8 cellular contexts compared by ENCODE assay signal in genomic region chr4:2243682-2244380, GRCh38. TPM values are rescaled to one million over a fixed set of nuclear protein-coding genes. Genes with fewer than 3 reads are reported as not detected.
DNase-seq lines count a peak whose midpoint lies in the region; ATAC-seq, FAIRE-seq and TF ChIP-seq lines count a peak whose summit lies in the region.

No MANE protein-coding gene starts in this region.

- peaks cover 4 to 65% (median 45%) of the 10 kb centered on the region in 9 donors for H3K4me1 ChIP-seq in heart right ventricle

- no peak overlapping the region for H3K4me3 Mint-ChIP-seq in activated CD8-positive, alpha-beta T cell treated with anti-CD3 and anti-CD28 coated beads for 36 hours
- H3K4me3 Mint-ChIP-seq in stimulated activated effector memory CD8-positive, alpha-beta T cell treated with anti-CD3 and anti-CD28 coated beads, Interleukin-12 subunit alpha, Interleukin-12 subunit beta, amount 100 ng/mL, for 72 hours, result no peak overlapping the region

- no peaks in the 10 kb centered on the region for H3K27me3 ChIP-seq in heart right ventricle

- H3K27ac Mint-ChIP-seq in activated CD8-positive, alpha-beta T cell treated with anti-CD3 and anti-CD28 coated beads for 36 hours, result peak overlapping the region; percentile 52
- H3K27ac Mint-ChIP-seq in stimulated activated effector memory CD8-positive, alpha-beta T cell treated with anti-CD3 and anti-CD28 coated beads, Interleukin-12 subunit alpha, Interleukin-12 subunit beta, amount 100 ng/mL, for 72 hours, result peak overlapping the region; percentile 57

- H3K27ac ChIP-seq in heart right ventricle, result peak overlapping the region in 9 of 10 donors; percentile 13 to 72 (median 59)

- TF ChIP-seq CTCF in D721Med (IDR thresholded peaks at IDR 0.05; ENCODE audit: insufficient read depth, missing control alignments) (peak; percentile 3), heart right ventricle (IDR thresholded peaks at IDR 0.05) (peak in 7 of 9 donors; percentile 13 to 56 (median 42))
- no peak for TF ChIP-seq CTCF in activated CD8-positive, alpha-beta T cell treated with anti-CD3 and anti-CD28 coated beads for 36 hours (IDR thresholded peaks at IDR 0.05)

- no peak for ATAC-seq in activated CD8-positive, alpha-beta T cell treated with anti-CD3 and anti-CD28 coated beads for 36 hours
- ATAC-seq in heart right ventricle (peak in 6 of 8 donors; percentile 30 to 48 (median 34)), GM21619 (IDR thresholded peaks at IDR 0.05; ENCODE audit: unreplicated experiment) (no peak)
- no peak for ATAC-seq in stimulated activated effector memory CD8-positive, alpha-beta T cell treated with anti-CD3 and anti-CD28 coated beads, Interleukin-12 subunit alpha, Interleukin-12 subunit beta, amount 100 ng/mL, for 72 hours

- no peak for FAIRE-seq in D721Med (lab: Jason Lieb, UNC)

- DNase-seq in D721Med (ENCODE audit: insufficient read length, low spot score) (no peak), KBM-7 (peak; percentile 80), heart right ventricle (peak; percentile 46 to 69), NCI-H524 treated with DMSO at 0.1 percent for 48 hours (lab: John Stamatoyannopoulos, UW) (no peak)
- DNase-seq in activated CD8-positive, alpha-beta T cell treated with anti-CD3 and anti-CD28 coated beads for 36 hours, result peak; percentile 45
- DNase-seq in stimulated activated effector memory CD8-positive, alpha-beta T cell treated with anti-CD3 and anti-CD28 coated beads, Interleukin-12 subunit alpha, Interleukin-12 subunit beta, amount 100 ng/mL, for 72 hours (ENCODE audit: low spot score in 2 of 2), result peak; percentile 2 to 60
- DNase-seq in stimulated activated CD4-positive, alpha-beta T cell treated with anti-CD3 and anti-CD28 coated beads, Interleukin-12 subunit alpha, Interleukin-12 subunit beta, amount 100 ng/mL, for 4 hours, result no peak

- no peaks in the 10 kb centered on the region for H3K9me3 Mint-ChIP-seq in activated CD8-positive, alpha-beta T cell treated with anti-CD3 and anti-CD28 coated beads for 36 hours
- no peaks in the 10 kb centered on the region for H3K9me3 Mint-ChIP-seq in stimulated activated effector memory CD8-positive, alpha-beta T cell treated with anti-CD3 and anti-CD28 coated beads, Interleukin-12 subunit alpha, Interleukin-12 subunit beta, amount 100 ng/mL, for 72 hours

- POLR2A ChIA-PET in activated CD8-positive, alpha-beta T cell treated with anti-CD3 and anti-CD28 coated beads for 36 hours (lab: Charles Lee), result no interaction called here

- H3K4me1 Mint-ChIP-seq in activated CD8-positive, alpha-beta T cell treated with anti-CD3 and anti-CD28 coated beads for 36 hours (ENCODE audit: low read depth), result peaks cover 38% of the 10 kb centered on the region
- peaks cover 46% of the 10 kb centered on the region for H3K4me1 Mint-ChIP-seq in stimulated activated effector memory CD8-positive, alpha-beta T cell treated with anti-CD3 and anti-CD28 coated beads, Interleukin-12 subunit alpha, Interleukin-12 subunit beta, amount 100 ng/mL, for 72 hours

- no peaks in the 10 kb centered on the region for H3K9me3 ChIP-seq in heart right ventricle

- in situ Hi-C loops in KBM-7 (cut with MboI; ENCODE audit: low pct_unique_long_range_greater_than_20kb, low sequenced_read_pairs), result no loop called here

- no peaks in the 10 kb centered on the region for H3K27me3 Mint-ChIP-seq in activated CD8-positive, alpha-beta T cell treated with anti-CD3 and anti-CD28 coated beads for 36 hours

- 35 to 47% methylated on average over 5 of the region's 5 CpGs for WGBS in heart right ventricle, 2 donors

- CTCF ChIA-PET in activated CD8-positive, alpha-beta T cell treated with anti-CD3 and anti-CD28 coated beads for 36 hours (lab: Charles Lee), result no interaction called here

- intact Hi-C loops in activated CD8-positive, alpha-beta T cell treated with anti-CD3 and anti-CD28 coated beads for 36 hours (cut with micrococcal nuclease), result loop anchor here (5.0 kb wide), 1 partner anchor 168 kb away; no protein-coding TSS in a partner anchor
- intact Hi-C loops in heart right ventricle (cut with DNase I), result loop anchor here in 3 of 10 donors (2.0 to 10.0 kb wide), 6 partner anchors 13 to 828 kb away; partner anchors contain the start of genes CFAP99 (in 3 of the 3), ZFYVE28 (in 3 of the 3), FAM193A (in 1 of the 3) and HTT (in 1 of the 3)

- peaks cover 0 to 37% (median 11%) of the 10 kb centered on the region in 9 donors for H3K36me3 ChIP-seq in heart right ventricle

- no peak overlapping the region for H3K4me3 ChIP-seq in heart right ventricle

- H3K36me3 Mint-ChIP-seq in activated CD8-positive, alpha-beta T cell treated with anti-CD3 and anti-CD28 coated beads for 36 hours (ENCODE audit: low read depth), result peaks cover 16% of the 10 kb centered on the region
- peaks cover 30% of the 10 kb centered on the region for H3K36me3 Mint-ChIP-seq in stimulated activated effector memory CD8-positive, alpha-beta T cell treated with anti-CD3 and anti-CD28 coated beads, Interleukin-12 subunit alpha, Interleukin-12 subunit beta, amount 100 ng/mL, for 72 hours

RNA-seq across cellular contexts. Expression of gene HAUS3, which starts 1.9 kb away (rescaled TPM):
- total RNA-seq in activated CD8-positive, alpha-beta T cell treated with anti-CD3 and anti-CD28 coated beads for 36 hours, result 10 to 100 TPM; 18.4 to 19.5 TPM
- 1 to 10 TPM; 4.0 to 7.3 (median 6.5) TPM for total RNA-seq in heart right ventricle
- 10 to 100 TPM in 1 of 2 donors, 1 to 10 TPM in 1; 3.5 to 10.5 TPM for polyA plus RNA-seq in heart right ventricle

RNA-seq across cellular contexts. Expression of gene POLN, which starts 1.9 kb away (rescaled TPM):
- total RNA-seq in activated CD8-positive, alpha-beta T cell treated with anti-CD3 and anti-CD28 coated beads for 36 hours, result 1 to 10 TPM; 2.1 to 2.9 TPM
- total RNA-seq in heart right ventricle, result 1 to 10 TPM; 1.3 to 3.1 (median 2.1) TPM
- 1 to 10 TPM in 1 of 2 donors, under 1 TPM in 1; 0.97 to 2.4 TPM for polyA plus RNA-seq in heart right ventricle

RNA-seq across cellular contexts. Expression of gene MXD4, which starts 18.1 kb away (rescaled TPM):
- 1 to 10 TPM; 1.5 to 2.3 TPM for total RNA-seq in activated CD8-positive, alpha-beta T cell treated with anti-CD3 and anti-CD28 coated beads for 36 hours
- 10 to 100 TPM; 19.1 to 44.2 (median 27.9) TPM for total RNA-seq in heart right ventricle
- 10 to 100 TPM; 29.6 to 82.2 TPM for polyA plus RNA-seq in heart right ventricle

Comparison
In these comparisons a context has a peak if more than half of its experiments do, and no peak if none do; other contexts are left out.
1. DNase-seq: peak in KBM-7 (single experiment), activated CD8-positive, alpha-beta T cell treated with anti-CD3 and anti-CD28 coated beads for 36 hours (single experiment), heart right ventricle (2 of 2) and stimulated activated effector memory CD8-positive, alpha-beta T cell treated with anti-CD3 and anti-CD28 coated beads, Interleukin-12 subunit alpha, Interleukin-12 subunit beta, amount 100 ng/mL, for 72 hours (2 of 2); none in D721Med (single experiment), stimulated activated CD4-positive, alpha-beta T cell treated with anti-CD3 and anti-CD28 coated beads, Interleukin-12 subunit alpha, Interleukin-12 subunit beta, amount 100 ng/mL, for 4 hours (single experiment) and NCI-H524 treated with DMSO at 0.1 percent for 48 hours (single experiment).
2. ATAC-seq: peak in heart right ventricle (6 of 8); none in activated CD8-positive, alpha-beta T cell treated with anti-CD3 and anti-CD28 coated beads for 36 hours (single experiment), stimulated activated effector memory CD8-positive, alpha-beta T cell treated with anti-CD3 and anti-CD28 coated beads, Interleukin-12 subunit alpha, Interleukin-12 subunit beta, amount 100 ng/mL, for 72 hours (single experiment) and GM21619 (single experiment).
3. RNA of gene MXD4, which starts 18.1 kb away (total RNA-seq): 19.1 to 44.2 TPM in heart right ventricle; 1.5 to 2.3 TPM in activated CD8-positive, alpha-beta T cell treated with anti-CD3 and anti-CD28 coated beads for 36 hours; every median in the first group is over 4 times any median in the second.